1 cellular context compared by ENCODE assay signal in genomic region chr10:75101416-75102251, GRCh38.
TF ChIP-seq lines count a peak whose summit lies in the region.

No MANE protein-coding gene starts in this region.

TF ChIP-seq in K562, 482 proteins besides CTCF, POLR2A, EP300 and RAD21 (continued from another document):
- TF ChIP-seq TRIM24 (IDR thresholded peaks at IDR 0.05) (no peak), SMAD4 (CRISPR knock-in tag; conservative IDR thresholded peaks at IDR 0.05) (no peak), SNAPC5 (CRISPR knock-in tag; IDR thresholded peaks at IDR 0.05) (no peak), HMBOX1 (IDR thresholded peaks at IDR 0.05) (no peak), NFE2L1 (tag; IDR thresholded peaks at IDR 0.05; ENCODE audit: borderline replicate concordance, low read depth) (no peak), TFAP4 (CRISPR knock-in tag; IDR thresholded peaks at IDR 0.05; ENCODE audit: borderline replicate concordance) (no peak), RBM25 (IDR thresholded peaks at IDR 0.05; ENCODE audit: low read depth, low read length, severe bottlenecking) (peak; percentile 96), CEBPB (tag; IDR thresholded peaks at IDR 0.05) (no peak), FOXP4 (CRISPR knock-in tag; IDR thresholded peaks at IDR 0.05; ENCODE audit: borderline replicate concordance) (no peak), ZNF3 (CRISPR knock-in tag; IDR thresholded peaks at IDR 0.05) (no peak), MTA3 (IDR thresholded peaks at IDR 0.05; ENCODE audit: borderline replicate concordance) (no peak), TFAM (CRISPR knock-in tag; conservative IDR thresholded peaks at IDR 0.05) (no peak), ZFP36 (IDR thresholded peaks at IDR 0.05; ENCODE audit: low read depth, low read length, partially characterized antibody) (peak; percentile 9), DACH1 (IDR thresholded peaks at IDR 0.05; ENCODE audit: partially characterized antibody) (no peak), SMARCC2 (IDR thresholded peaks at IDR 0.05; ENCODE audit: low read depth) (no peak), SRF (CRISPR knock-in tag; IDR thresholded peaks at IDR 0.05) (no peak), CBX2 (IDR thresholded peaks at IDR 0.05; ENCODE audit: insufficient read depth, low read length, poor library complexity, severe bottlenecking) (no peak), RCOR1 (IDR thresholded peaks at IDR 0.05; ENCODE audit: borderline replicate concordance in 1 of 2, low read depth in 2 of 2, low read length in 2 of 2) (0 out of 4 replicates have a peak, but pooled peaks of 1 of the 2 experiments have one; percentile 18), ZNF431 (CRISPR knock-in tag; IDR thresholded peaks at IDR 0.05) (no peak), ZNF232 (CRISPR knock-in tag; IDR thresholded peaks at IDR 0.05) (no peak), BCOR (IDR thresholded peaks at IDR 0.05) (peak; percentile 88), JUND (IDR thresholded peaks at IDR 0.05; ENCODE audit: borderline replicate concordance, low read depth, low read length) (no peak), JUND (tag; IDR thresholded peaks at IDR 0.05; ENCODE audit: borderline replicate concordance, low read depth, low read length) (no peak), KDM4B (IDR thresholded peaks at IDR 0.05; ENCODE audit: borderline replicate concordance in 2 of 2, low read depth in 1 of 2) (no peak), HDAC3 (IDR thresholded peaks at IDR 0.05; ENCODE audit: borderline replicate concordance, partially characterized antibody) (no peak), NFE2 (IDR thresholded peaks at IDR 0.05; ENCODE audit: low read depth) (no peak), CREM (IDR thresholded peaks at IDR 0.05; ENCODE audit: low read depth) (no peak), SMARCE1 (IDR thresholded peaks at IDR 0.05) (no peak), THRA (IDR thresholded peaks at IDR 0.05) (no peak), ZBTB11 (CRISPR knock-in tag; IDR thresholded peaks at IDR 0.05) (no peak), ELF4 (CRISPR knock-in tag; IDR thresholded peaks at IDR 0.05) (no peak), ADNP (tag; IDR thresholded peaks at IDR 0.05) (0 out of 2 replicates have a peak, but pooled peaks have one; percentile 37)
